ENCODE assay signal across 16 cellular contexts in the genomic region with DNA sequence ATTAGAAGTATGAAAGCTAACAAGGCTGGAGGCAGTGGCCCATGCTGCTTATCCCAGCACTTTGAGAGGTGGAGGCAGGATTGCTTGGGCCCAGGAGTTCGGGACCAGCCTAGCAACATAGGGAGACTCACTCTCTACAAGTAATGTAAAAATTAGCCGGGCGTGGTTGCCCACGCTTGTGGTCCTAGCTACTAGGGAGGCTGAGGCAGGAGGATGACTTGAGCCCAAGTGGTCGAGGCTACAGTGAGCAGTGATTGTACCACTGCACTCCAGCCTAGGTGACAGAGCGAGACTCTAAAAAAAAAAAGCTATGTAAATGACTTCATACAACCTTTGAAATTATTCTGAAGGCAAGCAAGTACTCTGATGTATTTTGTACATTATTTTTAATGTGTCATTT. TPM values are rescaled to one million over a fixed set of nuclear protein-coding genes. Genes with fewer than 3 reads are reported as not detected.
DNase-seq lines count a peak whose midpoint lies in the region; ATAC-seq and TF ChIP-seq lines count a peak whose summit lies in the region.
"Had no signal": no experiment of that assay in that cellular context is flagged by ENCODE, and none has a peak within 500 bp of the region (broad histone marks: within the 10 kb centered on the region; RNA-seq: fewer than 3 reads in every experiment).

No MANE protein-coding gene starts in this region.

- 96% methylated on average over 6 of the region's 6 CpGs for whole genome bisulfite sequencing in hepatocyte (ENCODE audit: low lambda C conversion rate, missing lambda C conversion rate)
- 99% methylated on average over 6 of the region's 6 CpGs for WGBS in smooth muscle cell (ENCODE audit: low lambda C conversion rate)
- 96% methylated on average over 6 of the region's 6 CpGs for WGBS in suprapubic skin

- DNase-seq in Karpas-422 (no peak), hepatocyte (ENCODE audit: low spot score) (no peak), smooth muscle cell (lab: John Stamatoyannopoulos, UW; ENCODE audit: unreplicated experiment) (no peak), suprapubic skin (ENCODE audit: low spot score in 2 of 2) (no peak), GM13976 (ENCODE audit: low spot score) (no peak), NCI-H187 treated with DMSO at 0.1 percent for 48 hours (lab: John Stamatoyannopoulos, UW) (no peak)
- DNase-seq: CD8-positive, alpha-beta memory T cell; DND-41; NCI-H1436 treated with DMSO at 0.1 percent for 48 hours; NCI-H2081 treated with DMSO at 0.1 percent for 48 hours; NCI-H2227 treated with DMSO at 0.1 percent for 48 hours; NCI-H526 had no signal

- no peaks in the 10 kb centered on the region for H3K27me3 ChIP-seq in BLaER1 treated with 17β-estradiol and CSF1 and Interleukin-3, amounts not matched to agents 10 nM and 100 nM
- no peaks in the 10 kb centered on the region for H3K27me3 ChIP-seq in Karpas-422 (ENCODE audit: low read length)
- H3K27me3 ChIP-seq in hepatocyte = no peaks in the 10 kb centered on the region
- H3K27me3 ChIP-seq in smooth muscle cell (ENCODE audit: low read depth) = no peaks in the 10 kb centered on the region
- no peaks in the 10 kb centered on the region for H3K27me3 ChIP-seq in suprapubic skin
- H3K27me3 ChIP-seq: SJSA1 had no signal

- H3K9ac ChIP-seq in BLaER1 treated with 17β-estradiol and CSF1 and Interleukin-3, amounts not matched to agents 10 nM and 100 nM = peak overlapping the region in 1 of 11 experiments; percentile 40; a peak in 3 of 22 replicates
- H3K9ac ChIP-seq in Karpas-422 (ENCODE audit: low read length) (no peak overlapping the region), smooth muscle cell (ENCODE audit: low read depth) (no peak overlapping the region)

- H3K79me2 ChIP-seq in Karpas-422 (ENCODE audit: low read length) = no peaks in the 10 kb centered on the region
- H3K79me2 ChIP-seq in hepatocyte = peaks cover 28% of the 10 kb centered on the region
- no peaks in the 10 kb centered on the region for H3K79me2 ChIP-seq in smooth muscle cell (ENCODE audit: low read depth)

- H3K4me3 ChIP-seq in BLaER1 treated with 17β-estradiol and CSF1 and Interleukin-3, amounts not matched to agents 10 nM and 100 nM = peak overlapping the region in 1 of 10 experiments; percentile 76; a peak in 1 of 20 replicates
- H3K4me3 ChIP-seq in Karpas-422 (ENCODE audit: low read length) (no peak overlapping the region), hepatocyte (peak overlapping the region; percentile 51), smooth muscle cell (peak overlapping the region; percentile 83), suprapubic skin (no peak overlapping the region)

- no peak for TF ChIP-seq POLR2A in suprapubic skin (IDR thresholded peaks at IDR 0.05)

- TF ChIP-seq EP300 in suprapubic skin (IDR thresholded peaks at IDR 0.05) = no peak

- peaks cover 14 to 45% (median 31%) of the 10 kb centered on the region in 10 experiments for H3K4me1 ChIP-seq in BLaER1 treated with 17β-estradiol and CSF1 and Interleukin-3, amounts not matched to agents 10 nM and 100 nM
- H3K4me1 ChIP-seq in Karpas-422 (ENCODE audit: low read length) (peaks cover 17% of the 10 kb centered on the region), hepatocyte (ENCODE audit: insufficient read depth) (peaks cover 15% of the 10 kb centered on the region), smooth muscle cell (ENCODE audit: low read depth) (peaks cover 6% of the 10 kb centered on the region), suprapubic skin (peaks cover 12% of the 10 kb centered on the region)

- peaks cover 0 to 16% (median 6%) of the 10 kb centered on the region in 11 experiments; a peak in 10 of 22 replicates for H3K36me3 ChIP-seq in BLaER1 treated with 17β-estradiol and CSF1 and Interleukin-3, amounts not matched to agents 10 nM and 100 nM
- H3K36me3 ChIP-seq in Karpas-422 (ENCODE audit: insufficient read depth, low read length) (no peaks in the 10 kb centered on the region), hepatocyte (replicated peaks; ENCODE audit: insufficient read depth, low read depth) (no peaks in the 10 kb centered on the region), smooth muscle cell (ENCODE audit: low read depth) (no peaks in the 10 kb centered on the region), suprapubic skin (no peaks in the 10 kb centered on the region)

- in situ Hi-C loops in GM13976 (cut with MboI; ENCODE audit: low sequenced_read_pairs, unreplicated experiment) = no loop called here

- peaks cover 0 to 6% (median 5%) of the 10 kb centered on the region in 11 experiments; a peak in 10 of 22 replicates for H3K9me3 ChIP-seq in BLaER1 treated with 17β-estradiol and CSF1 and Interleukin-3, amounts not matched to agents 10 nM and 100 nM (replicated peaks in 1 of 11)
- H3K9me3 ChIP-seq in Karpas-422 (ENCODE audit: low read length) (no peaks in the 10 kb centered on the region), hepatocyte (ENCODE audit: low read depth) (no peaks in the 10 kb centered on the region), smooth muscle cell (replicated peaks; ENCODE audit: low read depth) (no peaks in the 10 kb centered on the region), suprapubic skin (no peaks in the 10 kb centered on the region)
- H3K9me3 ChIP-seq: SJSA1 had no signal

- H2AFZ ChIP-seq in Karpas-422 (ENCODE audit: low read length) (no peak overlapping the region), hepatocyte (no peak overlapping the region), smooth muscle cell (ENCODE audit: low read depth) (no peak overlapping the region)

- TF ChIP-seq CTCF in hepatocyte (IDR thresholded peaks at IDR 0.05; ENCODE audit: poor library complexity) = no peak
- no peak for TF ChIP-seq CTCF in smooth muscle cell (IDR thresholded peaks at IDR 0.05; ENCODE audit: borderline replicate concordance, insufficient read depth, poor library complexity, severe bottlenecking)
- no peak for TF ChIP-seq CTCF in suprapubic skin (IDR thresholded peaks at IDR 0.05)
- no peak for TF ChIP-seq CTCF in GM13976 (IDR thresholded peaks at IDR 0.05; ENCODE audit: borderline replicate concordance, control extremely low read depth, extremely low read depth, insufficient read depth, missing control alignments)

- H3K27ac ChIP-seq in BLaER1 treated with 17β-estradiol and CSF1 and Interleukin-3, amounts not matched to agents 10 nM and 100 nM = peak overlapping the region in 5 of 11 experiments; percentile 19 to 93 (median 37); a peak in 7 of 22 replicates
- H3K27ac ChIP-seq in Karpas-422 (ENCODE audit: low read length) (no peak overlapping the region), hepatocyte (no peak overlapping the region), smooth muscle cell (ENCODE audit: low read depth) (no peak overlapping the region), suprapubic skin (no peak overlapping the region)
- H3K27ac ChIP-seq: RWPE1 had no signal

- ATAC-seq in HG02623 (IDR thresholded peaks at IDR 0.05; ENCODE audit: unreplicated experiment) = no peak

- H4K20me1 ChIP-seq in BLaER1 treated with 17β-estradiol and CSF1 and Interleukin-3, amounts not matched to agents 10 nM and 100 nM = no peaks in the 10 kb centered on the region
- no peaks in the 10 kb centered on the region for H4K20me1 ChIP-seq in Karpas-422 (ENCODE audit: insufficient read depth, low read depth, low read length)
- no peaks in the 10 kb centered on the region for H4K20me1 ChIP-seq in hepatocyte (ENCODE audit: insufficient read depth, poor library complexity, severe bottlenecking)
- H4K20me1 ChIP-seq in smooth muscle cell (ENCODE audit: low read depth) = no peaks in the 10 kb centered on the region

- no peaks in the 10 kb centered on the region for H3F3A ChIP-seq in smooth muscle cell (ENCODE audit: low read depth)

- H3K9me2 ChIP-seq in Karpas-422 (replicated peaks; ENCODE audit: insufficient read depth, low read length) (no peaks in the 10 kb centered on the region), hepatocyte (replicated peaks; ENCODE audit: insufficient read depth) (no peaks in the 10 kb centered on the region)

- peak overlapping the region; percentile 53 to 90 (median 69); a peak in 21 of 22 replicates for H3K4me2 ChIP-seq in BLaER1 treated with 17β-estradiol and CSF1 and Interleukin-3, amounts not matched to agents 10 nM and 100 nM
- H3K4me2 ChIP-seq in Karpas-422 (ENCODE audit: low read depth, low read length, poor library complexity, severe bottlenecking) (peak overlapping the region; percentile 92), hepatocyte (peak overlapping the region; percentile 77), smooth muscle cell (peak overlapping the region; percentile 91)

RNA-seq across cellular contexts. Expression of gene RMDN2, which starts 1.5 kb away (rescaled TPM):
- 2.5 and 6.5 TPM in 2 replicates for total RNA-seq in Karpas-422 (2014; rRNA removed; shearing (Covaris generic); ENCODE audit: low replicate concordance)
- total RNA-seq in hepatocyte = 14.6 and 16.5 TPM in 2 replicates
- polyA plus RNA-seq in hepatocyte = 7.8 and 9.3 TPM in 2 replicates
- 4.3 and 5.6 TPM in 2 replicates for total RNA-seq in smooth muscle cell
- polyA plus RNA-seq in smooth muscle cell = 3.6 and 5.0 TPM in 2 replicates
- 1 to 10 TPM; 4.1 to 6.3 (median 5.0) TPM for total RNA-seq in suprapubic skin

Comparison
In these comparisons a context has a peak if more than half of its experiments do, and no peak if none do; other contexts are left out.
1. H3K4me3 ChIP-seq: peak in hepatocyte (single experiment) and smooth muscle cell (single experiment); none in Karpas-422 (single experiment) and suprapubic skin (single experiment).
2. Peak in every context shown above with its lines, with median percentiles within 50 percentile points of each other: H3K4me2 ChIP-seq.